In genomic region chr19:33821871-33822270, GRCh38 we compare ENCODE assay signal across 20 cellular contexts. TPM values are rescaled to one million over a fixed set of nuclear protein-coding genes. Genes with fewer than 3 reads are reported as not detected.
DNase-seq lines count a peak whose midpoint lies in the region; ATAC-seq and TF ChIP-seq lines count a peak whose summit lies in the region.
"Had no signal": no experiment of that assay in that cellular context is flagged by ENCODE, and none has a peak within 500 bp of the region (broad histone marks: within the 10 kb centered on the region; RNA-seq: fewer than 3 reads in every experiment).

No MANE protein-coding gene starts in this region.

- H3K4me1 ChIP-seq in heart right ventricle = peaks cover 5 to 45% (median 28%) of the 10 kb centered on the region in 9 donors

- no peak for TF ChIP-seq CTCF in heart right ventricle (IDR thresholded peaks at IDR 0.05)
- no peak for TF ChIP-seq CTCF in WTC11 (IDR thresholded peaks at IDR 0.05)

- ATAC-seq in heart right ventricle (no peak), Right ventricle myocardium superior (ENCODE audit: poor library complexity) (no peak), WTC11 (no peak)
- ATAC-seq: activated CD8-positive, alpha-beta T cell treated with anti-CD3 and anti-CD28 coated beads for 36 hours; sciatic nerve had no signal

- DNase-seq in heart right ventricle (no peak), Right ventricle myocardium superior (no peak), HT1080 (ENCODE audit: low read depth) (peak; percentile 66), epithelial cell of prostate (ENCODE audit: low read depth, low spot score) (no peak), ureter (ENCODE audit: low spot score) (peak; percentile 8), COLO668 (lab: John Stamatoyannopoulos, UW; ENCODE audit: unreplicated experiment) (no peak), WTC11 (ENCODE audit: low spot score) (no peak), Ammon's horn (ENCODE audit: low spot score) (no peak)
- DNase-seq: activated CD8-positive, alpha-beta T cell treated with anti-CD3 and anti-CD28 coated beads for 36 hours; NCI-H1105 treated with DMSO at 0.1 percent for 48 hours; NCI-H2107; NCI-H510A treated with DMSO at 0.1 percent for 48 hours; SHP77 treated with DMSO at 0.1 percent for 48 hours; stimulated activated naive CD4-positive, alpha-beta T cell treated with Interleukin-2 at 50 U/mL for 16 hours; WERI-Rb-1 had no signal

- no peak overlapping the region for H3K4me3 ChIP-seq in heart right ventricle
- H3K4me3 ChIP-seq: dorsolateral prefrontal cortex, lung, pancreas, tibial artery had no signal

- H3K27ac ChIP-seq in heart right ventricle = peak overlapping the region in 7 of 10 donors; percentile 3 to 94 (median 88)
- H3K27ac ChIP-seq in epithelial cell of prostate = peak overlapping the region; percentile 100
- H3K27ac ChIP-seq: dorsolateral prefrontal cortex, pancreas, tibial artery, WERI-Rb-1 had no signal

- H3K36me3 Mint-ChIP-seq in WTC11 = no peaks in the 10 kb centered on the region

- H3K9me3 Mint-ChIP-seq in WTC11 = no peaks in the 10 kb centered on the region
- H3K9me3 Mint-ChIP-seq: activated CD8-positive, alpha-beta T cell treated with anti-CD3 and anti-CD28 coated beads for 36 hours had no signal

- H3K4me1 Mint-ChIP-seq in WTC11 = peaks cover 13% of the 10 kb centered on the region

- CTCF ChIA-PET in WTC11 (lab: Charles Lee) = interaction anchor here (1.3 kb wide), 1 partner anchor 44 kb away, joined by 3 read pairs; no protein-coding TSS in a partner anchor

- H3K27me3 Mint-ChIP-seq in WTC11 (ENCODE audit: low read depth) = peaks cover 12% of the 10 kb centered on the region

- POLR2A ChIA-PET in WTC11 (lab: Charles Lee) = no interaction called here

- no peak overlapping the region for H3K4me3 Mint-ChIP-seq in WTC11
- H3K4me3 Mint-ChIP-seq: activated CD8-positive, alpha-beta T cell treated with anti-CD3 and anti-CD28 coated beads for 36 hours had no signal

- intact Hi-C loops in heart right ventricle (cut with DNase I) (loop anchor here in 6 of 10 donors (1.0 to 10.0 kb wide), 6 partner anchors 27 to 723 kb away; no protein-coding TSS in a partner anchor), Right ventricle myocardium superior (cut with DNase I) (no loop called here)

- H3K27ac Mint-ChIP-seq in WTC11 = no peak overlapping the region
- H3K27ac Mint-ChIP-seq: activated CD8-positive, alpha-beta T cell treated with anti-CD3 and anti-CD28 coated beads for 36 hours had no signal

- WGBS in heart right ventricle, 2 donors = 69 to 71% methylated on average over 2 of the region's 2 CpGs

- peaks cover 0 to 5% (median 0%) of the 10 kb centered on the region in 11 donors for H3K9me3 ChIP-seq in heart right ventricle
- H3K9me3 ChIP-seq: pancreas, tibial artery had no signal

- no peaks in the 10 kb centered on the region for H3K36me3 ChIP-seq in heart right ventricle
- H3K36me3 ChIP-seq: pancreas, tibial artery, WERI-Rb-1 had no signal

- peaks cover 0 to 7% (median 0%) of the 10 kb centered on the region in 7 donors for H3K27me3 ChIP-seq in heart right ventricle
- H3K27me3 ChIP-seq: pancreas had no signal

TF ChIP-seq in WTC11, 78 proteins besides CTCF, POLR2A, EP300 and RAD21:
- TF ChIP-seq HMGXB4 (CRISPR knock-in tag; IDR thresholded peaks at IDR 0.05) (no peak), ZNF416 (CRISPR knock-in tag; IDR thresholded peaks at IDR 0.05) (no peak), PREB (CRISPR knock-in tag; IDR thresholded peaks at IDR 0.05; ENCODE audit: borderline replicate concordance) (no peak), ATF6 (CRISPR knock-in tag; IDR thresholded peaks at IDR 0.05) (no peak), SMAD4 (CRISPR knock-in tag; IDR thresholded peaks at IDR 0.05) (no peak), ZMAT4 (CRISPR knock-in tag; IDR thresholded peaks at IDR 0.05) (no peak)

RNA-seq across cellular contexts. Expression of gene KCTD15, which starts 25.2 kb away (rescaled TPM):
- total RNA-seq in heart right ventricle (10 to 100 TPM in 1 of 10 donors, 1 to 10 TPM in 9; 3.5 to 18.6 (median 7.2) TPM), Right ventricle myocardium superior (11.0 TPM), ureter (49.3 TPM), WTC11 (2021) (32.7 to 41.5 TPM (median 35.5 TPM) in 3 replicates)
- 10 to 100 TPM; 16.0 to 22.5 TPM for polyA plus RNA-seq in heart right ventricle
- 47.9 and 58.5 TPM in 2 replicates for total RNA-seq in HT1080 (2014; rRNA removed; shearing (Covaris generic))
- polyA plus RNA-seq in HT1080 (2015; cell fraction: cytosol; rRNA removed) = 31.3 and 44.1 TPM in 2 replicates
- polyA plus RNA-seq in HT1080 (2015; cell fraction: nucleus; rRNA removed) = 84.1 and 125 TPM in 2 replicates

Comparison
In these comparisons a context has a peak if more than half of its experiments do, and no peak if none do; other contexts are left out.
1. DNase-seq: peak in HT1080 (single experiment) and ureter (single experiment); none in heart right ventricle (0 of 2), Right ventricle myocardium superior (single experiment), epithelial cell of prostate (single experiment), COLO668 (single experiment), WTC11 (single experiment) and Ammon's horn (single experiment).